26 cellular contexts compared by ENCODE assay signal in genomic region chr5:56845904-56846479, GRCh38. TPM values are rescaled to one million over a fixed set of nuclear protein-coding genes. Genes with fewer than 3 reads are reported as not detected.
DNase-seq lines count a peak whose midpoint lies in the region; ATAC-seq and TF ChIP-seq lines count a peak whose summit lies in the region.
"Had no signal": no experiment of that assay in that cellular context is flagged by ENCODE, and none has a peak within 500 bp of the region (broad histone marks: within the 10 kb centered on the region; RNA-seq: fewer than 3 reads in every experiment).

No MANE protein-coding gene starts in this region.

- H2BK15ac ChIP-seq in IMR-90 (ENCODE audit: low read depth, low read length): no peak overlapping the region

- no peak overlapping the region for H3K23ac ChIP-seq in IMR-90 (ENCODE audit: low read depth, low read length)

- H3K4me3 ChIP-seq in IMR-90 (ENCODE audit: insufficient read depth, low read depth, low read length) (no peak overlapping the region), thyroid gland (replicated peaks in 1 of 3) (no peak overlapping the region)
- H3K4me3 ChIP-seq: heart left ventricle, SJCRH30, uterus had no signal

- H2BK5ac ChIP-seq in IMR-90 (ENCODE audit: low read depth, low read length, poor library complexity, severe bottlenecking): no peak overlapping the region

- H2AFZ ChIP-seq in IMR-90 (replicated peaks; ENCODE audit: low read length, poor library complexity): no peak overlapping the region

- no peak overlapping the region for H2AK5ac ChIP-seq in IMR-90 (ENCODE audit: low read depth, low read length)

- no peaks in the 10 kb centered on the region for H3K4me1 ChIP-seq in IMR-90 (ENCODE audit: control insufficient read depth, insufficient read depth, low read length)
- peaks cover 64 to 71% of the 10 kb centered on the region in 2 donors for H3K4me1 ChIP-seq in thyroid gland
- H3K4me1 ChIP-seq: SJCRH30, uterus had no signal

- H3K4me1 Mint-ChIP-seq in activated naive CD4-positive, alpha-beta T cell treated with anti-CD3 and anti-CD28 coated beads, Interleukin-2, amount 50 U/mL, for 24 hours: peaks cover 94% of the 10 kb centered on the region
- H3K4me1 Mint-ChIP-seq in effector memory CD8-positive, alpha-beta T cell (ENCODE audit: low read depth in 2 of 2): peaks cover 44 to 85% of the 10 kb centered on the region in 2 donors
- peaks cover 61% of the 10 kb centered on the region for H3K4me1 Mint-ChIP-seq in activated T-helper 1 cell treated with anti-CD3 and anti-CD28 coated beads, Interleukin-12 subunit alpha, Interleukin-12 subunit beta, Interleukin-2, Interleukin-4 antibody, amounts not matched to agents 30 ng/mL and 10 ng/mL and 1 ng/mL, durations not matched to agents 14 hours and 24 hours and 36 hours (ENCODE audit: low read depth)

- no peaks in the 10 kb centered on the region for H3K27me3 Mint-ChIP-seq in activated naive CD4-positive, alpha-beta T cell treated with anti-CD3 and anti-CD28 coated beads, Interleukin-2, amount 50 U/mL, for 24 hours
- no peaks in the 10 kb centered on the region for H3K27me3 Mint-ChIP-seq in effector memory CD8-positive, alpha-beta T cell
- no peaks in the 10 kb centered on the region for H3K27me3 Mint-ChIP-seq in activated T-helper 1 cell treated with anti-CD3 and anti-CD28 coated beads, Interleukin-12 subunit alpha, Interleukin-12 subunit beta, Interleukin-2, Interleukin-4 antibody, amounts not matched to agents 30 ng/mL and 10 ng/mL and 1 ng/mL, durations not matched to agents 14 hours and 24 hours and 36 hours (ENCODE audit: insufficient read depth)
- H3K27me3 Mint-ChIP-seq: brain had no signal

- DNase-seq in activated naive CD4-positive, alpha-beta T cell treated with anti-CD3 and anti-CD28 coated beads, Interleukin-2, amount 50 U/mL, for 72 hours (ENCODE audit: low spot score in 2 of 2): no peak
- no peak for DNase-seq in IMR-90
- DNase-seq in effector memory CD8-positive, alpha-beta T cell: no peak
- no peak for DNase-seq in thyroid gland
- DNase-seq in SHP77 treated with DMSO at 0.1 percent for 48 hours (lab: John Stamatoyannopoulos, UW): no peak
- no peak for DNase-seq in activated T-helper 1 cell treated with anti-CD3 and anti-CD28 coated beads, Interleukin-12 subunit alpha, Interleukin-12 subunit beta, Interleukin-2, Interleukin-4 antibody, amounts not matched to agents 30 ng/mL and 10 ng/mL and 1 ng/mL, durations not matched to agents 14 hours and 24 hours and 36 hours (ENCODE audit: low spot score)
- DNase-seq: activated CD8-positive, alpha-beta memory T cell treated with anti-CD3 and anti-CD28 coated beads for 24 hours; activated T-cell treated with anti-CD3 and anti-CD28 coated beads, Interleukin-2, amount 50 U/mL, for 48 hours; effector CD4-positive, alpha-beta T cell; foreskin fibroblast; heart left ventricle; left cardiac atrium; NCI-H1436 treated with DMSO at 0.1 percent for 48 hours; NCI-H510A; NK-92 treated with Interleukin-12 subunit alpha and Interleukin-12 subunit beta, amount 100 ng/mL, for 24 hours; nucleus accumbens; SJCRH30; small intestine; stimulated activated CD4-positive, alpha-beta T cell treated with anti-CD3 and anti-CD28 coated beads, Interleukin-2, amount 100 ng/mL, for 24 hours; uterus had no signal

- peak overlapping the region; percentile 93 for H3K27ac Mint-ChIP-seq in activated naive CD4-positive, alpha-beta T cell treated with anti-CD3 and anti-CD28 coated beads, Interleukin-2, amount 50 U/mL, for 24 hours
- H3K27ac Mint-ChIP-seq in activated naive CD4-positive, alpha-beta T cell treated with anti-CD3 and anti-CD28 coated beads, Interleukin-2, amount 50 U/mL, for 72 hours: no peak overlapping the region
- peak overlapping the region; percentile 33 to 60 for H3K27ac Mint-ChIP-seq in effector memory CD8-positive, alpha-beta T cell
- no peak overlapping the region for H3K27ac Mint-ChIP-seq in activated T-helper 1 cell treated with anti-CD3 and anti-CD28 coated beads, Interleukin-12 subunit alpha, Interleukin-12 subunit beta, Interleukin-2, Interleukin-4 antibody, amounts not matched to agents 30 ng/mL and 10 ng/mL and 1 ng/mL, durations not matched to agents 14 hours and 24 hours and 36 hours
- H3K27ac Mint-ChIP-seq: brain had no signal

- peaks cover 2% of the 10 kb centered on the region for H3K36me3 Mint-ChIP-seq in activated naive CD4-positive, alpha-beta T cell treated with anti-CD3 and anti-CD28 coated beads, Interleukin-2, amount 50 U/mL, for 24 hours
- H3K36me3 Mint-ChIP-seq in activated naive CD4-positive, alpha-beta T cell treated with anti-CD3 and anti-CD28 coated beads, Interleukin-2, amount 50 U/mL, for 72 hours: no peaks in the 10 kb centered on the region
- peaks cover 7% of the 10 kb centered on the region for H3K36me3 Mint-ChIP-seq in effector memory CD8-positive, alpha-beta T cell (ENCODE audit: insufficient read depth)
- H3K36me3 Mint-ChIP-seq in activated T-helper 1 cell treated with anti-CD3 and anti-CD28 coated beads, Interleukin-12 subunit alpha, Interleukin-12 subunit beta, Interleukin-2, Interleukin-4 antibody, amounts not matched to agents 30 ng/mL and 10 ng/mL and 1 ng/mL, durations not matched to agents 14 hours and 24 hours and 36 hours (ENCODE audit: low read depth): peaks cover 4% of the 10 kb centered on the region
- H3K36me3 Mint-ChIP-seq: brain had no signal

- H3K4me2 ChIP-seq in IMR-90 (ENCODE audit: low read depth, low read length): no peak overlapping the region
- H3K4me2 ChIP-seq: KMS-11 had no signal

- H4K20me1 ChIP-seq in IMR-90 (ENCODE audit: insufficient read depth, low read length): peaks cover 62% of the 10 kb centered on the region

- H3K9ac ChIP-seq in IMR-90 (ENCODE audit: low read depth, low read length): no peak overlapping the region
- H3K9ac ChIP-seq: KMS-11 had no signal

- H2BK120ac ChIP-seq in IMR-90 (ENCODE audit: low read depth, low read length): no peak overlapping the region

- H3K9me3 ChIP-seq in IMR-90 (ENCODE audit: control insufficient read depth, insufficient read depth, low read length) (no peaks in the 10 kb centered on the region), thyroid gland (no peaks in the 10 kb centered on the region)
- H3K9me3 ChIP-seq: heart left ventricle, SJCRH30, uterus had no signal

- no CpG with 5 or more reads among the region's 3 CpGs for WGBS in IMR-90 (ENCODE audit: extremely low coverage in 2 of 2, insufficient read length in 1 of 2), 2 experiments
- WGBS in thyroid gland, 2 donors: 31 to 51% methylated on average over 3 of the region's 3 CpGs

- no peak overlapping the region for H4K91ac ChIP-seq in IMR-90 (ENCODE audit: insufficient read depth, low read depth, low read length)

- peaks cover 7% of the 10 kb centered on the region; the same call in 1 of the 2 replicates for H3K9me1 ChIP-seq in IMR-90 (ENCODE audit: insufficient read depth, low read length)

- H2AK9ac ChIP-seq in IMR-90 (replicated peaks; ENCODE audit: low read depth, low read length, poor library complexity): no peak overlapping the region

- no peak for ATAC-seq in activated naive CD4-positive, alpha-beta T cell treated with anti-CD3 and anti-CD28 coated beads, Interleukin-2, amount 50 U/mL, for 72 hours
- ATAC-seq in IMR-90 (ENCODE audit: low read depth) (no peak), HG03521 (IDR thresholded peaks at IDR 0.05; ENCODE audit: unreplicated experiment) (no peak)
- no peak for ATAC-seq in effector memory CD8-positive, alpha-beta T cell (replicated peaks)
- ATAC-seq: Panc1 had no signal

- dilution Hi-C loops in IMR-90 (cut with HindIII; ENCODE audit: low sequenced_read_pairs, unreplicated experiment): no loop called here

- no peak overlapping the region for H3K4ac ChIP-seq in IMR-90 (ENCODE audit: low read depth, low read length)

- CTCF ChIA-PET in IMR-90 (lab: Yijun Ruan, JAX): no interaction called here

- no peak overlapping the region for H4K8ac ChIP-seq in IMR-90 (ENCODE audit: low read depth in 2 of 2, low read length in 2 of 2)

- TF ChIP-seq RAD21 in IMR-90 (IDR thresholded peaks at IDR 0.05; ENCODE audit: low read length): no peak

- H3K4me3 Mint-ChIP-seq in activated naive CD4-positive, alpha-beta T cell treated with anti-CD3 and anti-CD28 coated beads, Interleukin-2, amount 50 U/mL, for 24 hours: peak overlapping the region; percentile 62
- no peak overlapping the region for H3K4me3 Mint-ChIP-seq in effector memory CD8-positive, alpha-beta T cell
- no peak overlapping the region for H3K4me3 Mint-ChIP-seq in activated T-helper 1 cell treated with anti-CD3 and anti-CD28 coated beads, Interleukin-12 subunit alpha, Interleukin-12 subunit beta, Interleukin-2, Interleukin-4 antibody, amounts not matched to agents 30 ng/mL and 10 ng/mL and 1 ng/mL, durations not matched to agents 14 hours and 24 hours and 36 hours
- H3K4me3 Mint-ChIP-seq: brain, CD14-positive monocyte had no signal

- no peak overlapping the region for H4K5ac ChIP-seq in IMR-90 (ENCODE audit: low read depth, low read length)

- in situ Hi-C loops in IMR-90 (cut with MboI; ENCODE audit: low sequenced_read_pairs): no loop called here

- H3K27me3 ChIP-seq in IMR-90 (ENCODE audit: control insufficient read depth, insufficient read depth, low read length) (no peaks in the 10 kb centered on the region), thyroid gland (no peaks in the 10 kb centered on the region)
- H3K27me3 ChIP-seq: heart left ventricle, SJCRH30, uterus had no signal

- no peaks in the 10 kb centered on the region for H3K9me3 Mint-ChIP-seq in activated naive CD4-positive, alpha-beta T cell treated with anti-CD3 and anti-CD28 coated beads, Interleukin-2, amount 50 U/mL, for 24 hours
- H3K9me3 Mint-ChIP-seq in activated naive CD4-positive, alpha-beta T cell treated with anti-CD3 and anti-CD28 coated beads, Interleukin-2, amount 50 U/mL, for 72 hours: no peaks in the 10 kb centered on the region
- H3K9me3 Mint-ChIP-seq in effector memory CD8-positive, alpha-beta T cell: no peaks in the 10 kb centered on the region
- no peaks in the 10 kb centered on the region for H3K9me3 Mint-ChIP-seq in activated T-helper 1 cell treated with anti-CD3 and anti-CD28 coated beads, Interleukin-12 subunit alpha, Interleukin-12 subunit beta, Interleukin-2, Interleukin-4 antibody, amounts not matched to agents 30 ng/mL and 10 ng/mL and 1 ng/mL, durations not matched to agents 14 hours and 24 hours and 36 hours
- H3K9me3 Mint-ChIP-seq: CD14-positive monocyte had no signal

- intact Hi-C loops in IMR-90 (cut with micrococcal nuclease) (no loop called here), thyroid gland (cut with DNase I) (no loop called here)
- intact Hi-C loops in activated T-helper 1 cell treated with anti-CD3 and anti-CD28 coated beads, Interleukin-12 subunit alpha, Interleukin-12 subunit beta, Interleukin-2, Interleukin-4 antibody, amounts not matched to agents 30 ng/mL and 10 ng/mL and 1 ng/mL, durations not matched to agents 14 hours and 24 hours and 36 hours (cut with micrococcal nuclease): no loop called here

- H3K56ac ChIP-seq in IMR-90 (ENCODE audit: extremely low read depth, insufficient read depth, low read length): no peak overlapping the region

- no TSS peak for BruUV-seq in IMR-90 (replicated peaks; lab: Mats Ljungman, UMichigan)

- no peak overlapping the region for H3K18ac ChIP-seq in IMR-90 (ENCODE audit: low read depth, low read length)

- no peak overlapping the region for H3K14ac ChIP-seq in IMR-90 (replicated peaks; ENCODE audit: low read depth, low read length)

- H3K79me1 ChIP-seq in IMR-90 (ENCODE audit: low read depth in 1 of 2, low read length in 2 of 2): peaks cover 20 to 73% of the 10 kb centered on the region in 2 experiments

- POLR2A ChIA-PET in IMR-90 (lab: Charles Lee; ENCODE audit: unreplicated experiment): no interaction called here

- H3K36me3 ChIP-seq in IMR-90 (ENCODE audit: control insufficient read depth, insufficient read depth, low read length) (no peaks in the 10 kb centered on the region), thyroid gland (no peaks in the 10 kb centered on the region)
- H3K36me3 ChIP-seq: heart left ventricle, SJCRH30, uterus had no signal

- TF ChIP-seq CTCF in IMR-90 (conservative IDR thresholded peaks at IDR 0.05; ENCODE audit: low read depth, low read length): no peak
- no peak for TF ChIP-seq CTCF in thyroid gland (IDR thresholded peaks at IDR 0.05)

- no peak for TF ChIP-seq POLR2A in IMR-90 (IDR thresholded peaks at IDR 0.05; ENCODE audit: low read depth, low read length)
- no peak for TF ChIP-seq POLR2A in thyroid gland (IDR thresholded peaks at IDR 0.05)

- H3K27ac ChIP-seq in IMR-90 (ENCODE audit: insufficient read depth, low read length) (no peak overlapping the region), thyroid gland (peak overlapping the region; percentile 2 to 60 (median 21))
- H3K27ac ChIP-seq: heart left ventricle, KMS-11, SJCRH30, uterus had no signal

- no peak overlapping the region for H2BK20ac ChIP-seq in IMR-90 (ENCODE audit: low read depth, low read length)

RNA-seq across cellular contexts. Expression of gene MAP3K1, which starts 30.6 kb away (rescaled TPM):
- 10 to 100 TPM; 17.6 to 21.3 TPM for total RNA-seq in activated naive CD4-positive, alpha-beta T cell treated with anti-CD3 and anti-CD28 coated beads, Interleukin-2, amount 50 U/mL, for 72 hours
- total RNA-seq in IMR-90 (2012; rRNA removed) (18.8 and 21.9 TPM in 2 replicates), thyroid gland (100 to 1,000 TPM in 1 of 4 donors, 10 to 100 TPM in 3; 56.9 to 113 (median 66.4) TPM)
- 3.8 TPM in 2 replicates for polyA plus RNA-seq in IMR-90 (2012; rRNA removed)
- 0.77 and 0.82 TPM in 2 replicates for polyA plus RNA-seq in IMR-90 (2012; cell fraction: cytosol; rRNA removed)
- polyA plus RNA-seq in IMR-90 (2012; cell fraction: nucleus; rRNA removed; ENCODE audit: low replicate concordance): 2.2 and 13.9 TPM in 2 replicates
- 23.6 and 25.3 TPM in 2 replicates for total RNA-seq in activated T-helper 1 cell treated with anti-CD3 and anti-CD28 coated beads, Interleukin-12 subunit alpha, Interleukin-12 subunit beta, Interleukin-2, Interleukin-4 antibody, amounts not matched to agents 30 ng/mL and 10 ng/mL and 1 ng/mL, durations not matched to agents 14 hours and 24 hours and 36 hours

Comparison
In these comparisons a context has a peak if more than half of its experiments do, and no peak if none do; other contexts are left out.
1. H3K27ac Mint-ChIP-seq: peak in activated naive CD4-positive, alpha-beta T cell treated with anti-CD3 and anti-CD28 coated beads, Interleukin-2, amount 50 U/mL, for 24 hours (single experiment) and effector memory CD8-positive, alpha-beta T cell (2 of 2); none in activated naive CD4-positive, alpha-beta T cell treated with anti-CD3 and anti-CD28 coated beads, Interleukin-2, amount 50 U/mL, for 72 hours (0 of 2) and activated T-helper 1 cell treated with anti-CD3 and anti-CD28 coated beads, Interleukin-12 subunit alpha, Interleukin-12 subunit beta, Interleukin-2, Interleukin-4 antibody, amounts not matched to agents 30 ng/mL and 10 ng/mL and 1 ng/mL, durations not matched to agents 14 hours and 24 hours and 36 hours (single experiment).